8 cellular contexts compared by ENCODE assay signal in genomic region chr14:104604461-104605449, GRCh38. TPM values are rescaled to one million over a fixed set of nuclear protein-coding genes. Genes with fewer than 3 reads are reported as not detected.
DNase-seq lines count a peak whose midpoint lies in the region; ATAC-seq, FAIRE-seq and TF ChIP-seq lines count a peak whose summit lies in the region.

TSS of gene TMEM179 (minus strand) at chr14:104604772. CDS start at chr14:104604741, 31 bp downstream.

- H3K9ac ChIP-seq in mesenchymal stem cell (ENCODE audit: low read length), result no peak within 1 kb of the TSS

- no peak within 1 kb of the TSS for H3K14ac ChIP-seq in mesenchymal stem cell (ENCODE audit: low read length in 2 of 2)

- H3K4me3 ChIP-seq in dorsolateral prefrontal cortex, result peak within 1 kb of the TSS; percentile 46 to 77 (median 65)
- no peak within 1 kb of the TSS for H3K4me3 ChIP-seq in mesenchymal stem cell (ENCODE audit: insufficient read depth in 1 of 2, low read depth in 1 of 2, low read length in 2 of 2)

- H2AK5ac ChIP-seq in mesenchymal stem cell (ENCODE audit: low read length, severe bottlenecking), result no peak within 1 kb of the TSS

- peak within 1 kb of the TSS in 40 of 59 donors; percentile 4 to 78 (median 66) for H3K27ac ChIP-seq in dorsolateral prefrontal cortex
- H3K27ac ChIP-seq in mesenchymal stem cell (ENCODE audit: low read length, poor library complexity, severe bottlenecking), result no peak within 1 kb of the TSS

- no peak within 1 kb of the TSS for H2BK120ac ChIP-seq in mesenchymal stem cell (ENCODE audit: low read depth, low read length)

- DNase-seq in COLO668 (lab: John Stamatoyannopoulos, UW; ENCODE audit: unreplicated experiment), result peak; percentile 58
- peak; percentile 49 for DNase-seq in NCI-H1105 (lab: John Stamatoyannopoulos, UW)
- peak in 8 of 10 donors; percentile 28 to 77 (median 42) for DNase-seq in dorsolateral prefrontal cortex
- peak; percentile 9 for DNase-seq in mesenchymal stem cell
- no peak for DNase-seq in NK-92 (lab: John Stamatoyannopoulos, UW; ENCODE audit: unreplicated experiment)
- DNase-seq in NCI-H226, result no peak
- DNase-seq in D721Med (ENCODE audit: insufficient read length, low spot score), result no peak

- TF ChIP-seq CTCF in dorsolateral prefrontal cortex (IDR thresholded peaks at IDR 0.05 in 54 of 56, conservative IDR thresholded peaks at IDR 0.05 in 2 of 56; ENCODE audit: low read depth in 1 of 56, partially characterized antibody in 56 of 56), result peak in 2 of 56 donors; percentile 20 to 25
- no peak for TF ChIP-seq CTCF in D721Med (IDR thresholded peaks at IDR 0.05; ENCODE audit: insufficient read depth, missing control alignments)

- no peak within 1 kb of the TSS for H4K8ac ChIP-seq in mesenchymal stem cell (ENCODE audit: low read length)

- no peak within 1 kb of the TSS for H2AFZ ChIP-seq in mesenchymal stem cell (ENCODE audit: low read depth, low read length)

- peak within 1 kb of the TSS; percentile 27 for H3K4me2 ChIP-seq in mesenchymal stem cell (ENCODE audit: low read length, poor library complexity, severe bottlenecking)

- H3K79me1 ChIP-seq in mesenchymal stem cell (replicated peaks; ENCODE audit: low read length, poor library complexity, severe bottlenecking), result no peaks in the 10 kb centered on the region

- peaks cover 0 to 27% (median 0%) of the 10 kb centered on the region in 45 donors for H3K27me3 ChIP-seq in dorsolateral prefrontal cortex
- H3K27me3 ChIP-seq in mesenchymal stem cell (ENCODE audit: control insufficient read depth in 1 of 2, insufficient read depth in 1 of 2, low read length in 2 of 2), result peaks cover 53 to 69% of the 10 kb centered on the region in 2 experiments

- no peak within 1 kb of the TSS for H2BK12ac ChIP-seq in mesenchymal stem cell (ENCODE audit: low read length in 2 of 2)

- no peak within 1 kb of the TSS for H2BK5ac ChIP-seq in mesenchymal stem cell (ENCODE audit: low read depth, low read length, poor library complexity, severe bottlenecking)

- no peak for FAIRE-seq in D721Med (lab: Jason Lieb, UNC)

- H3K4me1 ChIP-seq in mesenchymal stem cell (ENCODE audit: control insufficient read depth, insufficient read depth, low read depth, low read length), result peaks cover 5% of the 10 kb centered on the region

- H3K18ac ChIP-seq in mesenchymal stem cell (ENCODE audit: low read depth in 1 of 2, low read length in 2 of 2), result no peak within 1 kb of the TSS

- no peak within 1 kb of the TSS for H3K23ac ChIP-seq in mesenchymal stem cell (ENCODE audit: low read length in 2 of 2)

- ATAC-seq in GM21786 (IDR thresholded peaks at IDR 0.05; ENCODE audit: unreplicated experiment), result no peak

- WGBS in mesenchymal stem cell, result 11% methylated on average over 77 of the region's 91 CpGs

- no peak within 1 kb of the TSS for H4K91ac ChIP-seq in mesenchymal stem cell (ENCODE audit: low read length)

- H3K9me3 ChIP-seq in mesenchymal stem cell (ENCODE audit: control insufficient read depth, low read length), result no peaks in the 10 kb centered on the region

- H3K4ac ChIP-seq in mesenchymal stem cell (ENCODE audit: low read depth in 1 of 2, low read length in 2 of 2), result no peak within 1 kb of the TSS

- H2BK15ac ChIP-seq in mesenchymal stem cell (ENCODE audit: low read depth, poor library complexity, severe bottlenecking), result no peak within 1 kb of the TSS

- H3K36me3 ChIP-seq in mesenchymal stem cell (ENCODE audit: control insufficient read depth in 1 of 2, insufficient read depth in 2 of 2, low read depth in 1 of 2, low read length in 2 of 2), result no peaks in the 10 kb centered on the region

- intact Hi-C loops in dorsolateral prefrontal cortex (cut with DNase I), result no loop called here

RNA-seq across cellular contexts. Expression of gene TMEM179, which starts in this region (rescaled TPM):
- total RNA-seq in dorsolateral prefrontal cortex, result 100 to 1,000 TPM in 32 of 120 experiments, 10 to 100 TPM in 88; 45.0 to 133 (median 88.7) TPM
- polyA plus RNA-seq in mesenchymal stem cell (2013, experiment 1 of 2), result not detected
- not detected for polyA plus RNA-seq in mesenchymal stem cell (2013, experiment 2 of 2)

Comparison
In these comparisons a context has a peak if more than half of its experiments do, and no peak if none do; other contexts are left out.
1. DNase-seq: peak in COLO668 (single experiment), NCI-H1105 (single experiment), dorsolateral prefrontal cortex (8 of 10) and mesenchymal stem cell (single experiment); none in NK-92 (single experiment), NCI-H226 (single experiment) and D721Med (single experiment).
2. H3K4me3 ChIP-seq: peak in dorsolateral prefrontal cortex (59 of 59); none in mesenchymal stem cell (0 of 2).